ENCODE assay signal across 16 cellular contexts in genomic region chr4:25133132-25133531, GRCh38. TPM values are rescaled to one million over a fixed set of nuclear protein-coding genes. Genes with fewer than 3 reads are reported as not detected.
DNase-seq lines count a peak whose midpoint lies in the region; ATAC-seq and TF ChIP-seq lines count a peak whose summit lies in the region.
"Had no signal": no experiment of that assay in that cellular context is flagged by ENCODE, and none has a peak within 500 bp of the region (broad histone marks: within the 10 kb centered on the region; RNA-seq: fewer than 3 reads in every experiment).

No MANE protein-coding gene starts in this region.

- no peak overlapping the region for H3K4me3 Mint-ChIP-seq in neural crest cell
- no peak overlapping the region for H3K4me3 Mint-ChIP-seq in nephron progenitor cell
- H3K4me3 Mint-ChIP-seq: CD4-positive, CD25-positive, alpha-beta regulatory T cell; CD8-positive, alpha-beta memory T cell had no signal

- H3K9me3 Mint-ChIP-seq in neural crest cell (peaks cover 9% of the 10 kb centered on the region), nephron progenitor cell (peaks cover 33% of the 10 kb centered on the region)

- H3K27ac ChIP-seq in HUES48 (ENCODE audit: low read depth, low read length): peak overlapping the region; percentile 91
- no peak overlapping the region for H3K27ac ChIP-seq in psoas muscle
- H3K27ac ChIP-seq: GM23248 had no signal

- H3K4me1 ChIP-seq in HUES48 (ENCODE audit: control insufficient read depth, insufficient read depth, low read length) (peaks cover 51% of the 10 kb centered on the region), psoas muscle (no peaks in the 10 kb centered on the region)
- H3K4me1 ChIP-seq: BE2C, HAP-1 had no signal

- H3K36me3 ChIP-seq in HUES48 (ENCODE audit: control insufficient read depth, insufficient read depth, low read length) (no peaks in the 10 kb centered on the region), psoas muscle (ENCODE audit: insufficient read depth in 1 of 2, low read depth in 1 of 2) (peaks cover 0 to 7% of the 10 kb centered on the region in 2 donors)
- H3K36me3 ChIP-seq: BE2C, HAP-1 had no signal

- H3K9me3 ChIP-seq in HUES48 (ENCODE audit: control insufficient read depth, insufficient read depth, low read length) (no peaks in the 10 kb centered on the region), psoas muscle (no peaks in the 10 kb centered on the region)
- H3K9me3 ChIP-seq: BE2C, HAP-1 had no signal

- H3K27me3 Mint-ChIP-seq in neural crest cell (ENCODE audit: low read depth) (no peaks in the 10 kb centered on the region), nephron progenitor cell (ENCODE audit: low read depth, poor library complexity) (no peaks in the 10 kb centered on the region)
- H3K27me3 Mint-ChIP-seq: CD4-positive, CD25-positive, alpha-beta regulatory T cell; CD8-positive, alpha-beta memory T cell had no signal

- no peak overlapping the region for H3K9ac ChIP-seq in HUES48 (ENCODE audit: low read depth, low read length)
- H3K9ac ChIP-seq: GM23248 had no signal

- no peak for TF ChIP-seq CTCF in neural crest cell (conservative IDR thresholded peaks at IDR 0.05)
- no peak for TF ChIP-seq CTCF in psoas muscle (IDR thresholded peaks at IDR 0.05)
- no peak for TF ChIP-seq CTCF in nephron progenitor cell (IDR thresholded peaks at IDR 0.05)

- DNase-seq in left colon (no peak), neural crest cell (ENCODE audit: low read depth, low spot score) (no peak), psoas muscle (no peak), NOMO-1 treated with dmso at 0.1 percent for 144 hours (lab: John Stamatoyannopoulos, UW; ENCODE audit: unreplicated experiment) (no peak), nephron progenitor cell (no peak)
- DNase-seq: ACHN; BE2C; C1 segment of cervical spinal cord; CD4-positive, CD25-positive, alpha-beta regulatory T cell; CD8-positive, alpha-beta memory T cell; DMS153; DMS79; GDM1; GM23248 had no signal

- H3K4me1 Mint-ChIP-seq in neural crest cell (peaks cover 38% of the 10 kb centered on the region), nephron progenitor cell (peaks cover 10% of the 10 kb centered on the region)

- H3K36me3 Mint-ChIP-seq in neural crest cell (ENCODE audit: low read depth) (peaks cover 27% of the 10 kb centered on the region), nephron progenitor cell (ENCODE audit: low read depth) (peaks cover 40% of the 10 kb centered on the region)

- intact Hi-C loops in left colon (cut with DNase I, micrococcal nuclease) (no loop called here), psoas muscle (cut with DNase I) (no loop called here)

- H3K27me3 ChIP-seq in HUES48 (ENCODE audit: control insufficient read depth, insufficient read depth, low read length): no peaks in the 10 kb centered on the region
- H3K27me3 ChIP-seq in psoas muscle (ENCODE audit: insufficient read depth in 3 of 3, low read length in 2 of 3): no peaks in the 10 kb centered on the region
- H3K27me3 ChIP-seq: BE2C had no signal

- ATAC-seq in left colon: peak; percentile 95
- no peak for ATAC-seq in psoas muscle

- H3K27ac Mint-ChIP-seq in neural crest cell (ENCODE audit: unreplicated experiment): peak overlapping the region; percentile 36
- H3K27ac Mint-ChIP-seq in nephron progenitor cell: no peak overlapping the region
- H3K27ac Mint-ChIP-seq: CD4-positive, CD25-positive, alpha-beta regulatory T cell had no signal

- H3K4me3 ChIP-seq in HUES48 (ENCODE audit: low read depth, low read length) (no peak overlapping the region), psoas muscle (no peak overlapping the region)
- H3K4me3 ChIP-seq: GM23248, HAP-1 had no signal

RNA-seq across cellular contexts. Expression of gene SEPSECS, which starts 27.1 kb away (rescaled TPM):
- 10 to 100 TPM; 11.1 to 17.7 TPM for total RNA-seq in left colon
- total RNA-seq in neural crest cell: 8.2 and 9.3 TPM in 2 replicates
- total RNA-seq in psoas muscle: 1 to 10 TPM; 3.4 to 5.7 (median 4.4) TPM
- 1 to 10 TPM; 1.4 to 4.5 (median 1.9) TPM for polyA plus RNA-seq in psoas muscle
